In the genomic region with DNA sequence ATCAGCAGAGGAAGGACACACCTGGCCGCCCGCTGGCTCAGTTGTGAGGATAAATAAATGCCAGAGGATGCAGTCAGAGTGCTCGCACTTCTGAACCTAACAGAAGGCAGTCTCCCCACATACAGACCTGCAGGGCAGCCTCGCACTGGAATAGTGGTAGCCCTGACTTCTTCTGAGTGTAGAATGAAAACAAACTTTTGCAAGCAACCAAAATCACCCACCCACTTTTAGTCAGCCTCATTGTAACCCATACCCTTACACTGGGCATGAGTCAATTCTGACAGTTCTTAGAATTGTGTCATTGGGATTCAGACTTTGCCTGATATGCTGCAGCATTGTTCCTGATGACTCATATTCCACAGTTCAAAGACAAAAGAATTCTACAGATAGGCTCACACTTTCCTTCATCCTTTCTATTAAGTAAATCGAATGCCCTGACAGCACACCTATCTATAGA, we compare ENCODE assay signal across 8 cellular contexts.
DNase-seq lines count a peak whose midpoint lies in the region; ATAC-seq and TF ChIP-seq lines count a peak whose summit lies in the region.

No MANE protein-coding gene starts in this region.

- no peak for TF ChIP-seq EP300 in transverse colon (IDR thresholded peaks at IDR 0.05; ENCODE audit: low read depth)

- H3K36me3 ChIP-seq in transverse colon, result no peaks in the 10 kb centered on the region

- H3K27ac Mint-ChIP-seq in activated CD4-positive, alpha-beta T cell treated with anti-CD3 and anti-CD28 coated beads for 36 hours, result peak overlapping the region; percentile 66
- no peak overlapping the region for H3K27ac Mint-ChIP-seq in WTC11

- H3K4me1 Mint-ChIP-seq in activated CD4-positive, alpha-beta T cell treated with anti-CD3 and anti-CD28 coated beads for 36 hours, result peaks cover 35% of the 10 kb centered on the region
- peaks cover 7% of the 10 kb centered on the region for H3K4me1 Mint-ChIP-seq in WTC11

- H3K4me1 ChIP-seq in foreskin keratinocyte (peaks cover 15% of the 10 kb centered on the region), transverse colon (no peaks in the 10 kb centered on the region)

- in situ Hi-C loops in transverse colon (cut with MboI; ENCODE audit: low pct_ligation_motif_present in 1 of 4, low pct_unique_long_range_greater_than_20kb in 1 of 4, low sequenced_read_pairs in 3 of 4), result no loop called here

- H3K27me3 Mint-ChIP-seq in activated CD4-positive, alpha-beta T cell treated with anti-CD3 and anti-CD28 coated beads for 36 hours, result no peaks in the 10 kb centered on the region
- H3K27me3 Mint-ChIP-seq in WTC11 (ENCODE audit: low read depth), result no peaks in the 10 kb centered on the region

- peak; percentile 55 for DNase-seq in activated CD4-positive, alpha-beta T cell treated with anti-CD3 and anti-CD28 coated beads for 36 hours
- DNase-seq in activated CD4-positive, alpha-beta T cell treated with anti-CD3 and anti-CD28 coated beads, Interleukin-2, amount 50 U/mL, for 1 hour, result no peak
- DNase-seq in WTC11 (ENCODE audit: low spot score) (no peak), foreskin keratinocyte (peak; percentile 92 to 95), transverse colon (no peak), NCI-H2029 (lab: John Stamatoyannopoulos, UW) (no peak)
- DNase-seq in stimulated activated CD4-positive, alpha-beta T cell treated with anti-CD3 and anti-CD28 coated beads, Interleukin-4, amount 100 ng/mL, for 48 hours (ENCODE audit: low read depth in 2 of 2), result peak; percentile 3 to 13

- no peak for TF ChIP-seq CTCF in WTC11 (IDR thresholded peaks at IDR 0.05)
- TF ChIP-seq CTCF in foreskin keratinocyte (conservative IDR thresholded peaks at IDR 0.05), result no peak
- TF ChIP-seq CTCF in transverse colon (IDR thresholded peaks at IDR 0.05), result no peak

- peak; percentile 93 for ATAC-seq in activated CD4-positive, alpha-beta T cell treated with anti-CD3 and anti-CD28 coated beads for 36 hours
- ATAC-seq in WTC11, result peak; percentile 79
- ATAC-seq in foreskin keratinocyte, result peak; percentile 99
- no peak for ATAC-seq in GM19023 (IDR thresholded peaks at IDR 0.05; ENCODE audit: unreplicated experiment)

- no peak overlapping the region for H3K4me3 ChIP-seq in transverse colon

- POLR2A ChIA-PET in activated CD4-positive, alpha-beta T cell treated with anti-CD3 and anti-CD28 coated beads for 36 hours (lab: Charles Lee), result no interaction called here
- POLR2A ChIA-PET in WTC11 (lab: Charles Lee), result no interaction called here

- H3K27ac ChIP-seq in foreskin keratinocyte (no peak overlapping the region), transverse colon (no peak overlapping the region)

- H3K27me3 ChIP-seq in foreskin keratinocyte (no peaks in the 10 kb centered on the region), transverse colon (no peaks in the 10 kb centered on the region)

- CTCF ChIA-PET in activated CD4-positive, alpha-beta T cell treated with anti-CD3 and anti-CD28 coated beads for 36 hours (lab: Charles Lee), result no interaction called here
- CTCF ChIA-PET in WTC11 (lab: Charles Lee), result no interaction called here

- TF ChIP-seq POLR2A in transverse colon (IDR thresholded peaks at IDR 0.05), result no peak

- H3K4me3 Mint-ChIP-seq in activated CD4-positive, alpha-beta T cell treated with anti-CD3 and anti-CD28 coated beads for 36 hours, result peak overlapping the region; percentile 26
- no peak overlapping the region for H3K4me3 Mint-ChIP-seq in WTC11

- WGBS in transverse colon (ENCODE audit: low coverage in 1 of 2), 2 donors, result 57 to 75% methylated on average over 1 to 5 of the region's 5 CpGs

- no peaks in the 10 kb centered on the region for H3K9me3 ChIP-seq in transverse colon

- no peaks in the 10 kb centered on the region for H3K9me3 Mint-ChIP-seq in activated CD4-positive, alpha-beta T cell treated with anti-CD3 and anti-CD28 coated beads for 36 hours (ENCODE audit: low read depth)
- H3K9me3 Mint-ChIP-seq in WTC11, result no peaks in the 10 kb centered on the region

- H3K36me3 Mint-ChIP-seq in activated CD4-positive, alpha-beta T cell treated with anti-CD3 and anti-CD28 coated beads for 36 hours (ENCODE audit: low read depth), result peaks cover 2% of the 10 kb centered on the region
- H3K36me3 Mint-ChIP-seq in WTC11, result no peaks in the 10 kb centered on the region

- intact Hi-C loops in activated CD4-positive, alpha-beta T cell treated with anti-CD3 and anti-CD28 coated beads for 36 hours (cut with DNase I, micrococcal nuclease), result loop anchor here (1.0 to 2.0 kb wide), 4 partner anchors 15 to 74 kb away; no protein-coding TSS in a partner anchor
- intact Hi-C loops in transverse colon (cut with DNase I; ENCODE audit: low total_unique reads), result no loop called here

TF ChIP-seq in WTC11, 78 proteins besides CTCF, POLR2A, EP300 and RAD21:
- TF ChIP-seq, protein P1, sequence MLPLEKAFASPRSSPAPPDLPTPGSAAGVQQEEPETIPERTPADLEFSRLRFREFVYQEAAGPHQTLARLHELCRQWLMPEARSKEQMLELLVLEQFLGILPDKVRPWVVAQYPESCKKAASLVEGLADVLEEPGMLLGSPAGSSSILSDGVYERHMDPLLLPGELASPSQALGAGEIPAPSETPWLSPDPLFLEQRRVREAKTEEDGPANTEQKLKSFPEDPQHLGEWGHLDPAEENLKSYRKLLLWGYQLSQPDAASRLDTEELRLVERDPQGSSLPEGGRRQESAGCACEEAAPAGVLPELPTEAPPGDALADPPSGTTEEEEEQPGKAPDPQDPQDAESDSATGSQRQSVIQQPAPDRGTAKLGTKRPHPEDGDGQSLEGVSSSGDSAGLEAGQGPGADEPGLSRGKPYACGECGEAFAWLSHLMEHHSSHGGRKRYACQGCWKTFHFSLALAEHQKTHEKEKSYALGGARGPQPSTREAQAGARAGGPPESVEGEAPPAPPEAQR (CRISPR knock-in tag; IDR thresholded peaks at IDR 0.05), result no peak
- TF ChIP-seq NR3C1 (CRISPR knock-in tag; conservative IDR thresholded peaks at IDR 0.05; ENCODE audit: low read depth) (no peak), IRF2 (CRISPR knock-in tag; IDR thresholded peaks at IDR 0.05; ENCODE audit: borderline replicate concordance, low read depth) (no peak), NFYB (CRISPR knock-in tag; conservative IDR thresholded peaks at IDR 0.05; ENCODE audit: low read depth) (no peak), MYBL2 (CRISPR knock-in tag; IDR thresholded peaks at IDR 0.05) (no peak), MXD4 (CRISPR knock-in tag; IDR thresholded peaks at IDR 0.05; ENCODE audit: borderline replicate concordance) (no peak), PRRX2 (CRISPR knock-in tag; IDR thresholded peaks at IDR 0.05) (no peak), EMX1 (CRISPR knock-in tag; IDR thresholded peaks at IDR 0.05) (no peak), KAT7 (CRISPR knock-in tag; IDR thresholded peaks at IDR 0.05; ENCODE audit: borderline replicate concordance) (no peak), ZNF232 (CRISPR knock-in tag; IDR thresholded peaks at IDR 0.05) (no peak), ZNF317 (CRISPR knock-in tag; IDR thresholded peaks at IDR 0.05; ENCODE audit: borderline replicate concordance, low read depth) (no peak), FOXK1 (CRISPR knock-in tag; IDR thresholded peaks at IDR 0.05) (no peak), ATF1 (CRISPR knock-in tag; IDR thresholded peaks at IDR 0.05) (no peak)
- TF ChIP-seq, protein P2, sequence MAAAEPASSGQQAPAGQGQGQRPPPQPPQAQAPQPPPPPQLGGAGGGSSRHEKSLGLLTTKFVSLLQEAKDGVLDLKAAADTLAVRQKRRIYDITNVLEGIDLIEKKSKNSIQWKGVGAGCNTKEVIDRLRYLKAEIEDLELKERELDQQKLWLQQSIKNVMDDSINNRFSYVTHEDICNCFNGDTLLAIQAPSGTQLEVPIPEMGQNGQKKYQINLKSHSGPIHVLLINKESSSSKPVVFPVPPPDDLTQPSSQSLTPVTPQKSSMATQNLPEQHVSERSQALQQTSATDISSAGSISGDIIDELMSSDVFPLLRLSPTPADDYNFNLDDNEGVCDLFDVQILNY (CRISPR knock-in tag; IDR thresholded peaks at IDR 0.05), result no peak
- TF ChIP-seq, protein P3, sequence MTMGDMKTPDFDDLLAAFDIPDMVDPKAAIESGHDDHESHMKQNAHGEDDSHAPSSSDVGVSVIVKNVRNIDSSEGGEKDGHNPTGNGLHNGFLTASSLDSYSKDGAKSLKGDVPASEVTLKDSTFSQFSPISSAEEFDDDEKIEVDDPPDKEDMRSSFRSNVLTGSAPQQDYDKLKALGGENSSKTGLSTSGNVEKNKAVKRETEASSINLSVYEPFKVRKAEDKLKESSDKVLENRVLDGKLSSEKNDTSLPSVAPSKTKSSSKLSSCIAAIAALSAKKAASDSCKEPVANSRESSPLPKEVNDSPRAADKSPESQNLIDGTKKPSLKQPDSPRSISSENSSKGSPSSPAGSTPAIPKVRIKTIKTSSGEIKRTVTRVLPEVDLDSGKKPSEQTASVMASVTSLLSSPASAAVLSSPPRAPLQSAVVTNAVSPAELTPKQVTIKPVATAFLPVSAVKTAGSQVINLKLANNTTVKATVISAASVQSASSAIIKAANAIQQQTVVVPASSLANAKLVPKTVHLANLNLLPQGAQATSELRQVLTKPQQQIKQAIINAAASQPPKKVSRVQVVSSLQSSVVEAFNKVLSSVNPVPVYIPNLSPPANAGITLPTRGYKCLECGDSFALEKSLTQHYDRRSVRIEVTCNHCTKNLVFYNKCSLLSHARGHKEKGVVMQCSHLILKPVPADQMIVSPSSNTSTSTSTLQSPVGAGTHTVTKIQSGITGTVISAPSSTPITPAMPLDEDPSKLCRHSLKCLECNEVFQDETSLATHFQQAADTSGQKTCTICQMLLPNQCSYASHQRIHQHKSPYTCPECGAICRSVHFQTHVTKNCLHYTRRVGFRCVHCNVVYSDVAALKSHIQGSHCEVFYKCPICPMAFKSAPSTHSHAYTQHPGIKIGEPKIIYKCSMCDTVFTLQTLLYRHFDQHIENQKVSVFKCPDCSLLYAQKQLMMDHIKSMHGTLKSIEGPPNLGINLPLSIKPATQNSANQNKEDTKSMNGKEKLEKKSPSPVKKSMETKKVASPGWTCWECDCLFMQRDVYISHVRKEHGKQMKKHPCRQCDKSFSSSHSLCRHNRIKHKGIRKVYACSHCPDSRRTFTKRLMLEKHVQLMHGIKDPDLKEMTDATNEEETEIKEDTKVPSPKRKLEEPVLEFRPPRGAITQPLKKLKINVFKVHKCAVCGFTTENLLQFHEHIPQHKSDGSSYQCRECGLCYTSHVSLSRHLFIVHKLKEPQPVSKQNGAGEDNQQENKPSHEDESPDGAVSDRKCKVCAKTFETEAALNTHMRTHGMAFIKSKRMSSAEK (CRISPR knock-in tag; IDR thresholded peaks at IDR 0.05; ENCODE audit: borderline replicate concordance), result no peak
- TF ChIP-seq, protein P4, sequence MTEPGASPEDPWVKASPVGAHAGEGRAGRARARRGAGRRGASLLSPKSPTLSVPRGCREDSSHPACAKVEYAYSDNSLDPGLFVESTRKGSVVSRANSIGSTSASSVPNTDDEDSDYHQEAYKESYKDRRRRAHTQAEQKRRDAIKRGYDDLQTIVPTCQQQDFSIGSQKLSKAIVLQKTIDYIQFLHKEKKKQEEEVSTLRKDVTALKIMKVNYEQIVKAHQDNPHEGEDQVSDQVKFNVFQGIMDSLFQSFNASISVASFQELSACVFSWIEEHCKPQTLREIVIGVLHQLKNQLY (CRISPR knock-in tag; IDR thresholded peaks at IDR 0.05), result no peak

Comparison
In these comparisons a context has a peak if more than half of its experiments do, and no peak if none do; other contexts are left out.
1. DNase-seq: peak in activated CD4-positive, alpha-beta T cell treated with anti-CD3 and anti-CD28 coated beads for 36 hours (single experiment), foreskin keratinocyte (2 of 2) and stimulated activated CD4-positive, alpha-beta T cell treated with anti-CD3 and anti-CD28 coated beads, Interleukin-4, amount 100 ng/mL, for 48 hours (2 of 2); none in activated CD4-positive, alpha-beta T cell treated with anti-CD3 and anti-CD28 coated beads, Interleukin-2, amount 50 U/mL, for 1 hour (single experiment), WTC11 (single experiment), transverse colon (single experiment) and NCI-H2029 (single experiment).